ENCODE assay signal across 28 cellular contexts in genomic region chr18:5302606-5303005, GRCh38.
"Had no signal": no experiment of that assay in that cellular context is flagged by ENCODE, and none has a peak within 500 bp of the region (broad histone marks: within the 10 kb centered on the region; RNA-seq: fewer than 3 reads in every experiment).

No MANE protein-coding gene starts in this region.

- H3K4me1 ChIP-seq: left ventricle myocardium inferior, pancreas, prostate gland, thyroid gland, upper lobe of left lung, vagina had no signal

- H3K36me3 ChIP-seq: left ventricle myocardium inferior, pancreas, prostate gland, thyroid gland, transverse colon, upper lobe of left lung, vagina had no signal

- H3K4me3 Mint-ChIP-seq: memory B cell; naive thymus-derived CD8-positive, alpha-beta T cell; nephron; neural crest cell; stimulated activated memory B cell treated with anti-CD40 and anti-IgM and Interleukin-4, amounts not matched to agents 10 μg/mL and 1 μg/mL and 100 μg/mL, for 72 hours; stimulated activated naive CD8-positive, alpha-beta T cell treated with anti-CD3 and anti-CD28 coated beads, Interleukin-15, amount 100 ng/mL, for 72 hours had no signal

- H3K27me3 ChIP-seq: hepatocyte, pancreas, thyroid gland, upper lobe of left lung, vagina had no signal

- H3K27ac Mint-ChIP-seq: memory B cell; naive thymus-derived CD8-positive, alpha-beta T cell; nephron; stimulated activated memory B cell treated with anti-CD40 and anti-IgM and Interleukin-4, amounts not matched to agents 10 μg/mL and 1 μg/mL and 100 μg/mL, for 72 hours; stimulated activated naive CD8-positive, alpha-beta T cell treated with anti-CD3 and anti-CD28 coated beads, Interleukin-15, amount 100 ng/mL, for 72 hours had no signal

- H3K9me3 Mint-ChIP-seq: memory B cell; naive thymus-derived CD8-positive, alpha-beta T cell; nephron; neural crest cell; stimulated activated memory B cell treated with anti-CD40 and anti-IgM and Interleukin-4, amounts not matched to agents 10 μg/mL and 1 μg/mL and 100 μg/mL, for 72 hours; stimulated activated naive CD8-positive, alpha-beta T cell treated with anti-CD3 and anti-CD28 coated beads, Interleukin-15, amount 100 ng/mL, for 72 hours had no signal

- H3K9me3 ChIP-seq: left ventricle myocardium inferior, pancreas, prostate gland, thyroid gland, transverse colon, upper lobe of left lung, vagina had no signal

- H2AFZ ChIP-seq: hepatocyte had no signal

- ATAC-seq: naive thymus-derived CD8-positive, alpha-beta T cell; pancreas; right cardiac atrium; sciatic nerve; stimulated activated memory B cell treated with anti-CD40 and anti-IgM and Interleukin-4, amounts not matched to agents 10 μg/mL and 1 μg/mL and 100 μg/mL, for 72 hours; stimulated activated naive CD8-positive, alpha-beta T cell treated with anti-CD3 and anti-CD28 coated beads, Interleukin-15, amount 100 ng/mL, for 72 hours had no signal

- H3K36me3 Mint-ChIP-seq: memory B cell; naive thymus-derived CD8-positive, alpha-beta T cell; stimulated activated memory B cell treated with anti-CD40 and anti-IgM and Interleukin-4, amounts not matched to agents 10 μg/mL and 1 μg/mL and 100 μg/mL, for 72 hours had no signal

- H3K4me2 ChIP-seq: hepatocyte had no signal

- H3K79me2 ChIP-seq: hepatocyte had no signal

- H3K4me3 ChIP-seq: hepatocyte, left ventricle myocardium inferior, lung, pancreas, prostate gland, skin epidermis, thyroid gland, transverse colon, upper lobe of left lung, vagina had no signal

- H3K4me1 Mint-ChIP-seq: memory B cell; nephron; stimulated activated memory B cell treated with anti-CD40 and anti-IgM and Interleukin-4, amounts not matched to agents 10 μg/mL and 1 μg/mL and 100 μg/mL, for 72 hours had no signal

- DNase-seq: islet precursor cell; left ventricle myocardium inferior; naive thymus-derived CD8-positive, alpha-beta T cell; nucleus accumbens; pancreas; posterior cingulate gyrus; retina; right cardiac atrium; stimulated activated CD4-positive, alpha-beta T cell treated with anti-CD3 and anti-CD28 coated beads, Interleukin-12 subunit alpha, Interleukin-12 subunit beta, amount 100 ng/mL, for 4 hours; stimulated activated CD4-positive, alpha-beta T cell treated with anti-CD3 and anti-CD28 coated beads, Interleukin-15, amount 100 ng/mL, for 24 hours; stimulated activated CD4-positive, alpha-beta T cell treated with anti-CD3 and anti-CD28 coated beads, Interleukin-2, amount 100 ng/mL, for 24 hours; stimulated activated CD4-positive, alpha-beta T cell treated with anti-CD3 and anti-CD28 coated beads, Interleukin-4, amount 100 ng/mL, for 1 hour; stimulated activated naive CD4-positive, alpha-beta T cell treated with Interleukin-2 at 50 U/mL for 16 hours; stimulated activated naive CD8-positive, alpha-beta T cell treated with anti-CD3 and anti-CD28 coated beads, Interleukin-15, amount 100 ng/mL, for 72 hours; substantia nigra; thyroid gland; transverse colon; upper lobe of left lung had no signal

- FAIRE-seq: pancreas had no signal

- H3K27ac ChIP-seq: hepatocyte, left ventricle myocardium inferior, pancreas, prostate gland, skin epidermis, thyroid gland, transverse colon, upper lobe of left lung, vagina had no signal
